In genomic region chrX:17919896-17920446, GRCh38 we compare ENCODE assay signal across 21 cellular contexts. TPM values are rescaled to one million over a fixed set of nuclear protein-coding genes. Genes with fewer than 3 reads are reported as not detected.
"Had no signal": no experiment of that assay in that cellular context is flagged by ENCODE, and none has a peak within 500 bp of the region (broad histone marks: within the 10 kb centered on the region; RNA-seq: fewer than 3 reads in every experiment).

No MANE protein-coding gene starts in this region.

- H3K4me1 ChIP-seq: breast epithelium, heart left ventricle, lower lobe of right lung, uterus had no signal

- DNase-seq: activated CD4-positive, alpha-beta T cell treated with anti-CD3 and anti-CD28 coated beads for 36 hours; activated CD4-positive, CD25-positive, alpha-beta regulatory T cell; activated CD8-positive, alpha-beta memory T cell treated with anti-CD3 and anti-CD28 coated beads, Interleukin-2, amount 10 ng/mL, durations not matched to agents 7 days and 5 days; activated CD8-positive, alpha-beta T cell treated with anti-CD3 and anti-CD28 coated beads, Interleukin-2, amount 10 ng/mL, durations not matched to agents 7 days and 5 days; activated naive CD8-positive, alpha-beta T cell treated with anti-CD3 and anti-CD28 coated beads, Interleukin-2, amount 50 U/mL, for 24 hours; activated T-cell treated with anti-CD3 and anti-CD28 coated beads, Interleukin-2, amount 50 U/mL, for 48 hours; amygdala; central memory CD4-positive, alpha-beta T cell; foreskin fibroblast; heart left ventricle; lower lobe of right lung; mesenchymal stem cell; right cardiac atrium; stimulated activated CD4-positive, alpha-beta T cell treated with anti-CD3 and anti-CD28 coated beads, Interleukin-4, amount 100 ng/mL, for 1 hour; T-helper 9 cell; trophoblast cell; uterus had no signal

- H3K27ac ChIP-seq: breast epithelium, heart left ventricle, lower lobe of right lung, thoracic aorta, uterus had no signal

- H3K9me3 ChIP-seq: breast epithelium, heart left ventricle, lower lobe of right lung, thoracic aorta, uterus had no signal

- ATAC-seq: activated CD4-positive, alpha-beta T cell treated with anti-CD3 and anti-CD28 coated beads for 36 hours; activated CD8-positive, alpha-beta memory T cell treated with anti-CD3 and anti-CD28 coated beads, Interleukin-2, amount 10 ng/mL, durations not matched to agents 7 days and 5 days; activated CD8-positive, alpha-beta T cell treated with anti-CD3 and anti-CD28 coated beads, Interleukin-2, amount 10 ng/mL, durations not matched to agents 7 days and 5 days; activated naive CD8-positive, alpha-beta T cell treated with anti-CD3 and anti-CD28 coated beads, Interleukin-2, amount 50 U/mL, for 24 hours; esophagus mucosa; heart left ventricle; lower lobe of right lung; natural killer cell treated with Interleukin-12 subunit alpha and Interleukin-12 subunit beta and Interleukin-15 and Interleukin-18, amount 100 ng/mL, for 72 hours; right cardiac atrium had no signal

- H3K4me3 ChIP-seq: breast epithelium, heart left ventricle, lower lobe of right lung, thoracic aorta, uterus had no signal

- H3K27me3 ChIP-seq: uterus had no signal

- H3K36me3 ChIP-seq: breast epithelium, heart left ventricle, lower lobe of right lung, thoracic aorta, uterus had no signal

RNA-seq across cellular contexts. Expression of gene RAI2, which starts 58.9 kb away (rescaled TPM):
- total RNA-seq: activated CD8-positive, alpha-beta T cell treated with anti-CD3 and anti-CD28 coated beads, Interleukin-2, amount 10 ng/mL, durations not matched to agents 7 days and 5 days had no signal
